Comparison of ENCODE assay signal across 8 cellular contexts in genomic region chr5:132506094-132506692, GRCh38. TPM values are rescaled to one million over a fixed set of nuclear protein-coding genes. Genes with fewer than 3 reads are reported as not detected.
A peak's percentile ranks its signal among the peaks of the same experiment; 100 is the strongest.
DNase-seq lines count a peak whose midpoint lies in the region; ATAC-seq and TF ChIP-seq lines count a peak whose summit lies in the region.

No MANE protein-coding gene starts in this region.

- H3K27ac ChIP-seq in CD4-positive, CD25-positive, alpha-beta regulatory T cell (ENCODE audit: insufficient read depth, low read length, poor library complexity, severe bottlenecking), result no peak overlapping the region
- H3K27ac ChIP-seq in angular gyrus (ENCODE audit: low read depth, low read length), result peak overlapping the region; percentile 4

- peaks cover 0 to 3% (median 2%) of the 10 kb centered on the region in 4 donors for H3K4me1 Mint-ChIP-seq in CD4-positive, CD25-positive, alpha-beta regulatory T cell
- no peaks in the 10 kb centered on the region for H3K4me1 Mint-ChIP-seq in type B pancreatic cell (ENCODE audit: unreplicated experiment)

- no peaks in the 10 kb centered on the region for H3K9me3 ChIP-seq in CD4-positive, CD25-positive, alpha-beta regulatory T cell (ENCODE audit: control insufficient read depth in 2 of 2, low read length in 2 of 2)

- peak; percentile 32 to 43 for ATAC-seq in CD4-positive, CD25-positive, alpha-beta regulatory T cell (ENCODE audit: low read depth in 2 of 2)
- no peak for ATAC-seq in GM21381 (IDR thresholded peaks at IDR 0.05; ENCODE audit: unreplicated experiment)

- TF ChIP-seq CTCF in LNCaP clone FGC (IDR thresholded peaks at IDR 0.05; ENCODE audit: control insufficient read depth, extremely low read depth, insufficient read depth), result peak; percentile 67
- peak; percentile 68 for TF ChIP-seq CTCF in type B pancreatic cell (conservative IDR thresholded peaks at IDR 0.05)

- H3K27me3 ChIP-seq in CD4-positive, CD25-positive, alpha-beta regulatory T cell (ENCODE audit: control insufficient read depth, insufficient read depth, low read length), result peaks cover 8% of the 10 kb centered on the region

- H3K4me3 ChIP-seq in CD4-positive, CD25-positive, alpha-beta regulatory T cell (ENCODE audit: low read depth, low read length), result no peak overlapping the region
- no peak overlapping the region for H3K4me3 ChIP-seq in LNCaP clone FGC (ENCODE audit: low read depth, low read length)

- H3K36me3 Mint-ChIP-seq in CD4-positive, CD25-positive, alpha-beta regulatory T cell, result no peaks in the 10 kb centered on the region
- H3K36me3 Mint-ChIP-seq in type B pancreatic cell, result no peaks in the 10 kb centered on the region

- H3K9me3 Mint-ChIP-seq in CD4-positive, CD25-positive, alpha-beta regulatory T cell, result peaks cover 0 to 6% (median 0%) of the 10 kb centered on the region in 7 donors
- no peaks in the 10 kb centered on the region for H3K9me3 Mint-ChIP-seq in type B pancreatic cell

- H3K27ac Mint-ChIP-seq in CD4-positive, CD25-positive, alpha-beta regulatory T cell, result no peak overlapping the region
- H3K27ac Mint-ChIP-seq in type B pancreatic cell, result no peak overlapping the region

- peaks cover 30% of the 10 kb centered on the region for H3K27me3 Mint-ChIP-seq in CD4-positive, CD25-positive, alpha-beta regulatory T cell
- H3K27me3 Mint-ChIP-seq in type B pancreatic cell, result no peaks in the 10 kb centered on the region

- no peak overlapping the region for H3K4me3 Mint-ChIP-seq in CD4-positive, CD25-positive, alpha-beta regulatory T cell
- H3K4me3 Mint-ChIP-seq in type B pancreatic cell, result no peak overlapping the region

- H3K36me3 ChIP-seq in CD4-positive, CD25-positive, alpha-beta regulatory T cell (ENCODE audit: control insufficient read depth, insufficient read depth, low read length), result no peaks in the 10 kb centered on the region

- DNase-seq in CD4-positive, CD25-positive, alpha-beta regulatory T cell, result peak in 1 of 3 donors; percentile 58
- DNase-seq in GM19240 (ENCODE audit: insufficient read length, low spot score), result peak; percentile 44
- no peak for DNase-seq in LNCaP clone FGC (ENCODE audit: low read depth)
- peak; percentile 44 for DNase-seq in kidney glomerular epithelial cell (lab: John Stamatoyannopoulos, UW)
- no peak for DNase-seq in type B pancreatic cell (ENCODE audit: extremely low spot score, unreplicated experiment)
- no peak for DNase-seq in NCI-H187 treated with DMSO at 0.1 percent for 48 hours (lab: John Stamatoyannopoulos, UW)

- H3K4me1 ChIP-seq in CD4-positive, CD25-positive, alpha-beta regulatory T cell (ENCODE audit: control insufficient read depth, insufficient read depth, low read length, poor library complexity, severe bottlenecking), result peaks cover 4% of the 10 kb centered on the region

RNA-seq across cellular contexts. Expression of gene IRF1, which starts 15.6 kb away (rescaled TPM):
- total RNA-seq in CD4-positive, CD25-positive, alpha-beta regulatory T cell, result 924 TPM
- polyA plus RNA-seq in CD4-positive, CD25-positive, alpha-beta regulatory T cell, result 100 to 1,000 TPM; 160 to 202 (median 190) TPM
- 50.1 and 77.4 TPM in 2 replicates for total RNA-seq in type B pancreatic cell (ENCODE audit: low replicate concordance)

RNA-seq across cellular contexts. Expression of gene IL5, which starts 37.1 kb away (rescaled TPM):
- total RNA-seq in CD4-positive, CD25-positive, alpha-beta regulatory T cell, result not detected
- polyA plus RNA-seq in CD4-positive, CD25-positive, alpha-beta regulatory T cell, result not detected
- not detected in 2 replicates for total RNA-seq in type B pancreatic cell (ENCODE audit: low replicate concordance)

RNA-seq across cellular contexts. Expression of gene RAD50, which starts 50.6 kb away (rescaled TPM):
- 17.8 TPM for total RNA-seq in CD4-positive, CD25-positive, alpha-beta regulatory T cell
- polyA plus RNA-seq in CD4-positive, CD25-positive, alpha-beta regulatory T cell, result 10 to 100 TPM; 10.8 to 14.2 (median 12.8) TPM
- total RNA-seq in type B pancreatic cell (ENCODE audit: low replicate concordance), result 41.3 and 50.1 TPM in 2 replicates

Comparison
In these comparisons a context has a peak if more than half of its experiments do, and no peak if none do; other contexts are left out.
1. DNase-seq: peak in GM19240 (single experiment) and kidney glomerular epithelial cell (single experiment); none in LNCaP clone FGC (single experiment), type B pancreatic cell (single experiment) and NCI-H187 treated with DMSO at 0.1 percent for 48 hours (single experiment).
2. RNA of gene IRF1, which starts 15.6 kb away (total RNA-seq): 924 TPM in CD4-positive, CD25-positive, alpha-beta regulatory T cell (single experiment); 50.1 to 77.4 TPM in type B pancreatic cell; every median in the first group is over 10 times any median in the second.